Comparison of ENCODE assay signal across 22 cellular contexts in the genomic region with DNA sequence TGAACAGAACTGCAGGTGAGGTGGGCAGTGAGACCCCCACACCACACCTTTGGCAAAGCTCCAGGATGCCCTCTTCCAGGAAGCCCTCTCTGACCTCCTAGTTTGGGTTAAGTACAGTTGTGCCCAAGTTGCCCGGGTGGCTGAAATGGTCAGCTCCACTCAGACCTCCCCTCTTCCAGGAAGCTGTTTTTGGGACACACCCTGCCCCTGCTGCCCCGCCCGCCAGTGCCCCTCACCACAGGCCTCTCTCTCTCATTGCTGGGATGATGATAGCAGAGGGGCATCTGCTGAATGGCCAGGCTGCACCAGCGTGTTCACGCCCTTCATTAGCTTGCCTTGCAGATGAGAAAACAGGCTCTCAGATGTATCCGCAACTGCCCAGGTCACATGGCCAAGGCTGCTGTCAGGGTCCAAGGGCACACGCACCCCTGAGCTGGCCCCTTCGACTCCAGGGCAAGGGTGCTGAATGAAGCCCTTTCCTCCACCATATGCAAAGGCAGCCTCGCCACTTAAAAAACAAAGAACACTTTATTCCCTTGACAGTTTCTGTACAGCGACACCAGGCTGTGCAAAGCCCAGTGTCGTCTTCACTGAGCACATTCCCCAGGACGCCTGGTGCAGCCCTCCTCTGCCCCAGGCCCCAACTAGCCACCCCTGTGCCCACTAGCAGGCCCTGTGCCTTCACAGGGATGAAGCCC. TPM values are rescaled to one million over a fixed set of nuclear protein-coding genes. Genes with fewer than 3 reads are reported as not detected.
DNase-seq lines count a peak whose midpoint lies in the region; ATAC-seq and TF ChIP-seq lines count a peak whose summit lies in the region.
"Had no signal": no experiment of that assay in that cellular context is flagged by ENCODE, and none has a peak within 500 bp of the region (broad histone marks: within the 10 kb centered on the region; RNA-seq: fewer than 3 reads in every experiment).

No MANE protein-coding gene starts in this region.

- peaks cover 50% of the 10 kb centered on the region for H3K4me1 Mint-ChIP-seq in neural crest cell

- H3K27me3 ChIP-seq in dorsolateral prefrontal cortex (no peaks in the 10 kb centered on the region), thyroid gland (no peaks in the 10 kb centered on the region)
- H3K27me3 ChIP-seq: pancreas had no signal

- H3K27me3 Mint-ChIP-seq in neural crest cell (ENCODE audit: low read depth), result peaks cover 12% of the 10 kb centered on the region
- H3K27me3 Mint-ChIP-seq: activated CD8-positive, alpha-beta memory T cell treated with anti-CD3 and anti-CD28 coated beads, Interleukin-2, amount 10 ng/mL, durations not matched to agents 7 days and 5 days had no signal

- H3K9me3 Mint-ChIP-seq in neural crest cell, result no peaks in the 10 kb centered on the region

- H3K36me3 Mint-ChIP-seq in neural crest cell (ENCODE audit: low read depth), result peaks cover 6% of the 10 kb centered on the region
- H3K36me3 Mint-ChIP-seq: activated CD8-positive, alpha-beta memory T cell treated with anti-CD3 and anti-CD28 coated beads, Interleukin-2, amount 10 ng/mL, durations not matched to agents 7 days and 5 days had no signal

- peaks cover 25 to 27% of the 10 kb centered on the region in 2 donors for H3K36me3 ChIP-seq in thyroid gland

- H3K4me3 ChIP-seq in dorsolateral prefrontal cortex (no peak overlapping the region), thyroid gland (replicated peaks in 1 of 3) (no peak overlapping the region)
- H3K4me3 ChIP-seq: HAP-1, pancreas had no signal

- DNase-seq in activated T-cell treated with anti-CD3 and anti-CD28 coated beads, Interleukin-2, amount 50 U/mL, for 1 hour, result peak; percentile 5
- DNase-seq in activated T-cell treated with anti-CD3 and anti-CD28 coated beads for 4 hours (no peak), dorsolateral prefrontal cortex (peak in 6 of 10 donors; percentile 7 to 45 (median 32)), neural crest cell (ENCODE audit: low read depth, low spot score) (no peak), thyroid gland (no peak), NCI-H1092 (lab: John Stamatoyannopoulos, UW) (no peak), SK-N-DZ (ENCODE audit: low spot score) (no peak)
- DNase-seq: activated CD8-positive, alpha-beta memory T cell treated with anti-CD3 and anti-CD28 coated beads, Interleukin-2, amount 10 ng/mL, durations not matched to agents 7 days and 5 days; activated naive CD4-positive, alpha-beta T cell; KG1; NCI-H1092 treated with DMSO at 0.1 percent for 48 hours; NCI-H524 treated with DMSO at 0.1 percent for 48 hours; SHP77; stimulated activated CD4-positive, alpha-beta T cell treated with anti-CD3 and anti-CD28 coated beads, Interleukin-2, amount 100 ng/mL, for 48 hours had no signal

- peak overlapping the region in 43 of 59 donors; percentile 5 to 82 (median 47) for H3K27ac ChIP-seq in dorsolateral prefrontal cortex
- H3K27ac ChIP-seq in thyroid gland, result peak overlapping the region; percentile 77 to 93 (median 87)
- H3K27ac ChIP-seq: pancreas had no signal

- no peak overlapping the region for H3K27ac Mint-ChIP-seq in neural crest cell (ENCODE audit: unreplicated experiment)
- H3K27ac Mint-ChIP-seq: activated CD8-positive, alpha-beta memory T cell treated with anti-CD3 and anti-CD28 coated beads, Interleukin-2, amount 10 ng/mL, durations not matched to agents 7 days and 5 days had no signal

- 70 to 84% methylated on average over 7 to 12 of the region's 12 CpGs for WGBS in thyroid gland, 2 donors

- H3K9me3 ChIP-seq in thyroid gland, result no peaks in the 10 kb centered on the region
- H3K9me3 ChIP-seq: HAP-1, pancreas had no signal

- peaks cover 86 to 94% of the 10 kb centered on the region in 2 donors for H3K4me1 ChIP-seq in thyroid gland
- H3K4me1 ChIP-seq: pancreas had no signal

- ATAC-seq in GM21390 (IDR thresholded peaks at IDR 0.05; ENCODE audit: unreplicated experiment), result no peak
- ATAC-seq: activated CD8-positive, alpha-beta memory T cell treated with anti-CD3 and anti-CD28 coated beads, Interleukin-2, amount 10 ng/mL, durations not matched to agents 7 days and 5 days; pancreas had no signal

- intact Hi-C loops in dorsolateral prefrontal cortex (cut with DNase I) (no loop called here), thyroid gland (cut with DNase I) (no loop called here)

- peak overlapping the region; percentile 84 for H3K4me3 Mint-ChIP-seq in neural crest cell
- H3K4me3 Mint-ChIP-seq: activated CD8-positive, alpha-beta memory T cell treated with anti-CD3 and anti-CD28 coated beads, Interleukin-2, amount 10 ng/mL, durations not matched to agents 7 days and 5 days had no signal

- TF ChIP-seq POLR2A in thyroid gland (IDR thresholded peaks at IDR 0.05), result no peak

- peak in 7 of 56 donors; percentile 14 to 40 (median 25) for TF ChIP-seq CTCF in dorsolateral prefrontal cortex (IDR thresholded peaks at IDR 0.05 in 54 of 56, conservative IDR thresholded peaks at IDR 0.05 in 2 of 56; ENCODE audit: low read depth in 1 of 56, partially characterized antibody in 56 of 56)
- TF ChIP-seq CTCF in neural crest cell (conservative IDR thresholded peaks at IDR 0.05), result no peak
- no peak for TF ChIP-seq CTCF in thyroid gland (IDR thresholded peaks at IDR 0.05)

RNA-seq across cellular contexts. Expression of a gene that starts 15.5 kb away (rescaled TPM):
- total RNA-seq in dorsolateral prefrontal cortex (100 to 1,000 TPM in 65 of 120 experiments, 10 to 100 TPM in 55; 58.8 to 204 (median 102) TPM), neural crest cell (123 and 128 TPM in 2 replicates), thyroid gland (100 to 1,000 TPM; 354 to 606 (median 433) TPM)
- 73.8 and 82.2 TPM in 2 replicates for polyA plus RNA-seq in SK-N-DZ (2014; cell fraction: cytosol; rRNA removed)
- 229 and 356 TPM in 2 replicates for polyA plus RNA-seq in SK-N-DZ (2014; cell fraction: nucleus; rRNA removed)

RNA-seq across cellular contexts. Expression of a gene that starts 32.4 kb away (rescaled TPM):
- total RNA-seq in dorsolateral prefrontal cortex, result under 1 TPM in 5 of 120 experiments, not detected in 115; 0.28 to 0.36 (median 0.32) TPM
- total RNA-seq in neural crest cell, result not detected in 2 replicates
- total RNA-seq in thyroid gland, result not detected
- not detected in 2 replicates for polyA plus RNA-seq in SK-N-DZ (2014; cell fraction: cytosol; rRNA removed)
- polyA plus RNA-seq in SK-N-DZ (2014; cell fraction: nucleus; rRNA removed), result 0.69 TPM in 1 of 2 replicates, not detected in the other
- total RNA-seq: activated CD8-positive, alpha-beta memory T cell treated with anti-CD3 and anti-CD28 coated beads, Interleukin-2, amount 10 ng/mL, durations not matched to agents 7 days and 5 days; astrocyte; endothelial cell of umbilical vein; fibroblast of villous mesenchyme; subcutaneous adipose tissue had no signal
- polyA plus RNA-seq: BJ, endothelial cell of umbilical vein had no signal

RNA-seq across cellular contexts. Expression of a gene that starts 51.8 kb away (rescaled TPM):
- total RNA-seq in dorsolateral prefrontal cortex (10 to 100 TPM; 40.9 to 68.9 (median 52.3) TPM), neural crest cell (72.0 and 79.9 TPM in 2 replicates), thyroid gland (10 to 100 TPM; 50.0 to 67.4 (median 55.6) TPM)
- polyA plus RNA-seq in SK-N-DZ (2014; cell fraction: cytosol; rRNA removed), result 25.7 and 28.4 TPM in 2 replicates
- polyA plus RNA-seq in SK-N-DZ (2014; cell fraction: nucleus; rRNA removed), result 24.4 and 31.4 TPM in 2 replicates

Comparison
In these comparisons a context has a peak if more than half of its experiments do, and no peak if none do; other contexts are left out.
1. DNase-seq: peak in activated T-cell treated with anti-CD3 and anti-CD28 coated beads, Interleukin-2, amount 50 U/mL, for 1 hour (single experiment) and dorsolateral prefrontal cortex (6 of 10); none in activated T-cell treated with anti-CD3 and anti-CD28 coated beads for 4 hours (single experiment), neural crest cell (single experiment), thyroid gland (0 of 2), NCI-H1092 (single experiment) and SK-N-DZ (single experiment).